ENCODE assay signal across 15 cellular contexts in the genomic region with DNA sequence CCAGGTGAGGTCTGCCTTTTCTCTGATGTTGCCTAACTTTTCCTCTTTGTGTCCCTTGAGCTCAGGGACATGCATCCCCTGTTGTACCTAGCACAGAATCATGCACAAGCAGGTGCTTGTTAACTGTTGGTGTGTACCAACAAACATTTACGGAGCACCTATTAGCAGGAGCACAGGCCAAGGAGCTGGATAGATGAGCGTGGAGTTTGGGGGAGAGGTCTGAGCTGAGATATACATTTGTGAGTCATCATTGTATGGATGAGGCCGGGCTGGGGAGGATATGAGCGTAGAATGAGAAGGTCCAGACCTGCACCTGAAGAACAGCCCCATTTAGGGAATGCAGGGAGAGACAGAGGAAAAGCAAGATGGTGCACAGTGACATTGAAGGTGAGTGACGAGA. TPM values are rescaled to one million over a fixed set of nuclear protein-coding genes. Genes with fewer than 3 reads are reported as not detected.
DNase-seq lines count a peak whose midpoint lies in the region; ATAC-seq, FAIRE-seq and TF ChIP-seq lines count a peak whose summit lies in the region.
"Had no signal": no experiment of that assay in that cellular context is flagged by ENCODE, and none has a peak within 500 bp of the region (broad histone marks: within the 10 kb centered on the region; RNA-seq: fewer than 3 reads in every experiment).

No MANE protein-coding gene starts in this region.

- no peaks in the 10 kb centered on the region for H3K27me3 Mint-ChIP-seq in activated CD4-positive, alpha-beta T cell treated with anti-CD3 and anti-CD28 coated beads, Interleukin-2, amount 10 ng/mL, durations not matched to agents 7 days and 5 days
- no peaks in the 10 kb centered on the region for H3K27me3 Mint-ChIP-seq in T-cell
- H3K27me3 Mint-ChIP-seq in effector memory CD8-positive, alpha-beta T cell, result no peaks in the 10 kb centered on the region

- DNase-seq in activated CD4-positive, alpha-beta T cell treated with anti-CD3 and anti-CD28 coated beads, Interleukin-2, amount 10 ng/mL, durations not matched to agents 7 days and 5 days, result no peak
- DNase-seq in activated CD4-positive, alpha-beta T cell treated with anti-CD3 and anti-CD28 coated beads for 4 hours, result no peak
- DNase-seq in T-cell, result no peak
- DNase-seq in effector memory CD8-positive, alpha-beta T cell, result no peak
- DNase-seq in spleen, result peak; percentile 14
- DNase-seq in D721Med (ENCODE audit: insufficient read length, low spot score), result no peak
- DNase-seq in HTR-8/SVneo (ENCODE audit: insufficient read length, low spot score), result no peak
- no peak for DNase-seq in DMS 273 treated with DMSO at 0.1 percent for 48 hours (lab: John Stamatoyannopoulos, UW)
- DNase-seq: DMS79 treated with DMSO at 0.1 percent for 48 hours, Kasumi-1, NCI-H1930, NCI-H82, WERI-Rb-1 had no signal

- CTCF ChIA-PET in activated CD4-positive, alpha-beta T cell treated with anti-CD3 and anti-CD28 coated beads, Interleukin-2, amount 10 ng/mL, durations not matched to agents 7 days and 5 days (lab: Charles Lee), result interaction anchor here (0.8 to 3.2 kb wide), 5 partner anchors 9 to 55 kb away, joined by 3 to 17 read pairs (median 3); no protein-coding TSS in a partner anchor
- CTCF ChIA-PET in T-cell (lab: Charles Lee), result no interaction called here

- H3K4me1 ChIP-seq in spleen, result peaks cover 76 to 100% (median 96%) of the 10 kb centered on the region in 6 donors

- peaks cover 65% of the 10 kb centered on the region for H3K36me3 Mint-ChIP-seq in activated CD4-positive, alpha-beta T cell treated with anti-CD3 and anti-CD28 coated beads, Interleukin-2, amount 10 ng/mL, durations not matched to agents 7 days and 5 days (ENCODE audit: low read depth)
- H3K36me3 Mint-ChIP-seq in T-cell, result peaks cover 25% of the 10 kb centered on the region
- H3K36me3 Mint-ChIP-seq in effector memory CD8-positive, alpha-beta T cell (ENCODE audit: insufficient read depth), result peaks cover 6% of the 10 kb centered on the region

- intact Hi-C loops in spleen (cut with DNase I; ENCODE audit: low total_unique reads), result no loop called here

- no peak for TF ChIP-seq POLR2A in spleen (IDR thresholded peaks at IDR 0.05)

- TF ChIP-seq CTCF in spleen (IDR thresholded peaks at IDR 0.05 in 8 of 11, conservative IDR thresholded peaks at IDR 0.05 in 3 of 11) (no peak), D721Med (IDR thresholded peaks at IDR 0.05; ENCODE audit: insufficient read depth, missing control alignments) (no peak)

- no peaks in the 10 kb centered on the region for H3K36me3 ChIP-seq in spleen
- H3K36me3 ChIP-seq: thoracic aorta, WERI-Rb-1 had no signal

- H3K27me3 ChIP-seq in spleen (replicated peaks in 1 of 7), result no peaks in the 10 kb centered on the region

- H3K4me1 Mint-ChIP-seq in activated CD4-positive, alpha-beta T cell treated with anti-CD3 and anti-CD28 coated beads, Interleukin-2, amount 10 ng/mL, durations not matched to agents 7 days and 5 days, result peaks cover 98% of the 10 kb centered on the region
- peaks cover 83 to 98% (median 96%) of the 10 kb centered on the region in 3 donors for H3K4me1 Mint-ChIP-seq in T-cell
- H3K4me1 Mint-ChIP-seq in effector memory CD8-positive, alpha-beta T cell (ENCODE audit: low read depth in 2 of 2), result peaks cover 75 to 81% of the 10 kb centered on the region in 2 donors

- peak overlapping the region; percentile 81 for H3K27ac Mint-ChIP-seq in activated CD4-positive, alpha-beta T cell treated with anti-CD3 and anti-CD28 coated beads, Interleukin-2, amount 10 ng/mL, durations not matched to agents 7 days and 5 days
- H3K27ac Mint-ChIP-seq in T-cell, result peak overlapping the region; percentile 93 to 97
- H3K27ac Mint-ChIP-seq in effector memory CD8-positive, alpha-beta T cell, result peak overlapping the region; percentile 93 to 99

- H3K9me3 Mint-ChIP-seq in activated CD4-positive, alpha-beta T cell treated with anti-CD3 and anti-CD28 coated beads, Interleukin-2, amount 10 ng/mL, durations not matched to agents 7 days and 5 days, result peaks cover 5% of the 10 kb centered on the region
- H3K9me3 Mint-ChIP-seq in T-cell, result no peaks in the 10 kb centered on the region
- H3K9me3 Mint-ChIP-seq in effector memory CD8-positive, alpha-beta T cell, result no peaks in the 10 kb centered on the region

- POLR2A ChIA-PET in activated CD4-positive, alpha-beta T cell treated with anti-CD3 and anti-CD28 coated beads, Interleukin-2, amount 10 ng/mL, durations not matched to agents 7 days and 5 days (lab: Charles Lee), result no interaction called here
- POLR2A ChIA-PET in T-cell (lab: Charles Lee), result no interaction called here

- no peaks in the 10 kb centered on the region for H3K9me3 ChIP-seq in spleen
- H3K9me3 ChIP-seq: thoracic aorta had no signal

- H3K27ac ChIP-seq in spleen, result peak overlapping the region in 7 of 8 donors; percentile 3 to 93 (median 90)
- H3K27ac ChIP-seq: thoracic aorta, WERI-Rb-1 had no signal

- H3K4me3 Mint-ChIP-seq in activated CD4-positive, alpha-beta T cell treated with anti-CD3 and anti-CD28 coated beads, Interleukin-2, amount 10 ng/mL, durations not matched to agents 7 days and 5 days, result peak overlapping the region; percentile 2
- H3K4me3 Mint-ChIP-seq in T-cell, result peak overlapping the region in 2 of 3 donors; percentile 3 to 7
- H3K4me3 Mint-ChIP-seq in effector memory CD8-positive, alpha-beta T cell, result peak overlapping the region; percentile 53 to 65

- WGBS in spleen, 5 donors, result 93 to 98% (median 97%) methylated on average over 5 of the region's 5 CpGs

- H3K4me3 ChIP-seq in spleen, result no peak overlapping the region
- H3K4me3 ChIP-seq: thoracic aorta had no signal

- FAIRE-seq in D721Med (lab: Jason Lieb, UNC), result no peak
- no peak for FAIRE-seq in HTR-8/SVneo (lab: Jason Lieb, UNC)

- no peak for ATAC-seq in T-cell (replicated peaks in 1 of 4)
- ATAC-seq in effector memory CD8-positive, alpha-beta T cell (replicated peaks), result no peak
- ATAC-seq: sciatic nerve had no signal

RNA-seq across cellular contexts. Expression of a gene that starts 53.4 kb away (rescaled TPM):
- total RNA-seq in activated CD4-positive, alpha-beta T cell treated with anti-CD3 and anti-CD28 coated beads, Interleukin-2, amount 10 ng/mL, durations not matched to agents 7 days and 5 days, result 10 to 100 TPM; 81.6 to 83.9 TPM
- 100 to 1,000 TPM in 3 of 5 donors, 10 to 100 TPM in 2; 55.4 to 159 (median 110) TPM for total RNA-seq in T-cell
- 10 to 100 TPM; 27.3 to 78.4 (median 47.5) TPM for total RNA-seq in spleen
- polyA plus RNA-seq in spleen, result 1 to 10 TPM; 8.3 to 8.9 (median 8.6) TPM

Comparison
In these comparisons a context has a peak if more than half of its experiments do, and no peak if none do; other contexts are left out.
1. H3K4me3 Mint-ChIP-seq: peak in every context shown above with its lines; median percentile 59 in effector memory CD8-positive, alpha-beta T cell; 5 in T-cell; 2 in activated CD4-positive, alpha-beta T cell treated with anti-CD3 and anti-CD28 coated beads, Interleukin-2, amount 10 ng/mL, durations not matched to agents 7 days and 5 days.